In the genomic region with DNA sequence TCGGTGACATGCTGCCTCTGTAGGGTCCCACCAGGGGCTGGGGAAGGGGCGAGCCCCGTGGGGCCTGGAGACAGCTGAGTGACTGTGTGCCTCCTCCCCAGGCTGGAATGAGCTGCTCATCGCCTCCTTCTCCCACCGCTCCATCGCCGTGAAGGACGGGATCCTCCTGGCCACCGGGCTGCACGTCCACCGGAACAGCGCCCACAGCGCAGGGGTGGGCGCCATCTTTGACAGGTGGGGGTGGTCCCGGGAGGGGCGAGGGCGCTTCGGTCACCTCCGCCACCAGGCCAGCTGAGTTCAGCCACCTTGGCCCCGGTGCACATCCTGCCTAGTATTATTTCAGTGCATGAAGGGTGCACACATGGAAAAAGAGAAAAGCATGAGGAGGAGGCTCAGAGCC, we compare ENCODE assay signal across 27 cellular contexts.
"Had no signal": no experiment of that assay in that cellular context is flagged by ENCODE, and none has a peak within 500 bp of the region (broad histone marks: within the 10 kb centered on the region; RNA-seq: fewer than 3 reads in every experiment).

No MANE protein-coding gene starts in this region.

- H3K27me3 ChIP-seq: esophagus squamous epithelium, gastrocnemius medialis, heart right ventricle, left lung had no signal

- H3K27ac ChIP-seq: coronary artery, epithelial cell of prostate, esophagus squamous epithelium, heart right ventricle, left lung, lower lobe of right lung had no signal

- H3K4me3 ChIP-seq: coronary artery, esophagus squamous epithelium, gastrocnemius medialis, heart right ventricle, left lung, lower lobe of right lung, mucosa of descending colon had no signal

- H3K9me3 ChIP-seq: esophagus squamous epithelium, gastrocnemius medialis, heart right ventricle, left lung, lower lobe of right lung, mucosa of descending colon had no signal

- ATAC-seq: esophagus mucosa; gastrocnemius medialis; heart right ventricle; left cardiac atrium; left lung; left ventricle myocardium superior; lower lobe of right lung; mucosa of descending colon; naive thymus-derived CD8-positive, alpha-beta T cell had no signal

- FAIRE-seq: endometrium, islet of Langerhans, keratinocyte had no signal

- DNase-seq: dermis blood vessel endothelial cell; effector CD8-positive, alpha-beta T cell; effector memory CD8-positive, alpha-beta T cell; endodermal cell; erythroblast; esophagus squamous epithelium; foreskin fibroblast; foreskin melanocyte; gastrocnemius medialis; glutamatergic neuron; head of caudate nucleus; heart right ventricle; hippocampal formation; left cardiac atrium; left lung; left ventricle myocardium superior; lower lobe of right lung; mesenchymal stem cell; mucosa of descending colon; naive B cell; naive thymus-derived CD8-positive, alpha-beta T cell had no signal
